Comparison of ENCODE assay signal across 9 cellular contexts in the genomic region with DNA sequence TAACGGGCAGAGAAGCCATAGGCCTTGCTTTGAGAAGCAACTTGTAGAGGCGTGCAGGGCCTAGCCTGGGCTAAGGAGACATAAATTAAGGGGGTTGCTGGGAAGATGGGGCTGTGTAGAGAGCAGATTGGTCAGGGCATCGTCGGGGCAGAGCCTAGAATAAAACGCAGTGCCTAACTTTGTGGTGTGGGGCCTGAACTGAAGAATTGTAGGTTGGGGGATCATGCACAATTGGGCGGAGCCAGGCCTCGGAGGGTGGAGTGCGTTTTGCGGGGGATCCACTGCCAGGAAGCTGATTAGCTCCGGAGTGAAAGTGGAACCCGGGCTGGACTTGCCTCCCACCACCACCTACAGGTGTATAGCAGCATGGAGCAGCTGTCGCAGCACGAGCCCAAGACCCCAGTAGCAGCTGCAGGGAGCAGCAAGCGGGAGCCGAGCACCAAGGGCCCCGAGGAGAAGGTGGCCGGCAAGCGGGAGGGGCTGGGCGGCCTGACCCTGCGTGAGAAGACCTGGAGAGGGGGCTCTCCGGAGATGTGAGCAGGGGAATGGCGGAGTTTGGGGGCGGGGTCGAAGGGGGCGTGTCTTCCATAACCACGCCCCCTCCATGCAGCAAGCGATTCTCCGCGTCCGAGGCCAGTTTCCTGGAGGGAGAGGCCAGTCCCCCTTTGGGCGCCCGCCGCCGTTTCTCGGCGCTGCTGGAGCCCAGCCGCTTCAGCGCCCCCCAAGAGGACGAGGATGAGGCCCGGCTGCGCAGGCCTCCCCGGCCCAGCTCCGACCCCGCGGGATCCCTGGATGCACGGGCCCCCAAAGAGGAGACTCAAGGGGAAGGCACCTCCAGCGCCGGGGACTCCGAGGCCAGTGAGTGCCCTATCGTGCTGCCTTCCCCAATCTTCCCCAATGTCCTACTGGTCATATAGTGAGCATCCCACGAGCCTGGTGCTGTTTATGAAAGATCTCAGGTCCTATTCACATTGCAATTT. TPM values are rescaled to one million over a fixed set of nuclear protein-coding genes. Genes with fewer than 3 reads are reported as not detected.
DNase-seq lines count a peak whose midpoint lies in the region; ATAC-seq, FAIRE-seq and TF ChIP-seq lines count a peak whose summit lies in the region.
"Had no signal": no experiment of that assay in that cellular context is flagged by ENCODE, and none has a peak within 500 bp of the region (broad histone marks: within the 10 kb centered on the region; RNA-seq: fewer than 3 reads in every experiment).

No MANE protein-coding gene starts in this region.

- no peaks in the 10 kb centered on the region for H3K9me3 ChIP-seq in kidney (ENCODE audit: control insufficient read depth in 1 of 2, low read length in 2 of 2)
- H3K9me3 ChIP-seq: HAP-1 had no signal

- H3K4me3 Mint-ChIP-seq in T-helper 2 cell treated with Interferon-gamma antibody and Interleukin-4, amounts not matched to agents 5 μg/mL and 100 μg/mL, for 36 hours: peak overlapping the region; percentile 74

- FAIRE-seq in kidney (lab: Jason Lieb, UNC): no peak
- no peak for FAIRE-seq in RCC 7860 (lab: Jason Lieb, UNC)

- no peaks in the 10 kb centered on the region for H3K36me3 ChIP-seq in brain microvascular endothelial cell (replicated peaks)
- no peaks in the 10 kb centered on the region for H3K36me3 ChIP-seq in kidney (ENCODE audit: control insufficient read depth in 1 of 2, insufficient read depth in 2 of 2, low read length in 2 of 2)

- H3K36me3 Mint-ChIP-seq in T-helper 2 cell treated with Interferon-gamma antibody and Interleukin-4, amounts not matched to agents 5 μg/mL and 100 μg/mL, for 36 hours (ENCODE audit: low read depth): peaks cover 6% of the 10 kb centered on the region

- DNase-seq in AG10803 (ENCODE audit: low read depth) (no peak), brain microvascular endothelial cell (peak; percentile 29), kidney (peak; percentile 81), COR-L47 (lab: John Stamatoyannopoulos, UW) (no peak), RCC 7860 (ENCODE audit: low spot score) (no peak)
- peak; percentile 73 for DNase-seq in T-helper 2 cell treated with Interferon-gamma antibody and Interleukin-4, amounts not matched to agents 5 μg/mL and 100 μg/mL, for 36 hours (ENCODE audit: low spot score)
- peak; percentile 72 for DNase-seq in stimulated activated CD4-positive, alpha-beta T cell treated with anti-CD3 and anti-CD28 coated beads, Interleukin-4, amount 100 ng/mL, for 1 hour

- H3K27ac ChIP-seq in brain microvascular endothelial cell: no peak overlapping the region
- H3K27ac ChIP-seq in kidney (ENCODE audit: low read depth in 2 of 2, low read length in 2 of 2): no peak overlapping the region

- TF ChIP-seq CTCF in AG10803 (conservative IDR thresholded peaks at IDR 0.05; ENCODE audit: low read length) (no peak), brain microvascular endothelial cell (IDR thresholded peaks at IDR 0.05; ENCODE audit: low read depth, low read length, missing control alignments) (no peak), kidney (IDR thresholded peaks at IDR 0.05; ENCODE audit: borderline replicate concordance, extremely low read depth, insufficient read depth) (no peak)

- H3K4me1 ChIP-seq in kidney (ENCODE audit: control insufficient read depth in 1 of 2, insufficient read depth in 1 of 2, low read depth in 1 of 2, low read length in 2 of 2): peaks cover 0 to 4% of the 10 kb centered on the region in 2 donors
- H3K4me1 ChIP-seq: HAP-1 had no signal

- H3K27ac Mint-ChIP-seq in T-helper 2 cell treated with Interferon-gamma antibody and Interleukin-4, amounts not matched to agents 5 μg/mL and 100 μg/mL, for 36 hours: peak overlapping the region; percentile 44

- intact Hi-C loops in kidney (cut with DNase I): no loop called here

- in situ Hi-C loops in brain microvascular endothelial cell (cut with HindIII; ENCODE audit: low pct_ligation_motif_present, low sequenced_read_pairs): no loop called here

- peak; percentile 52 for ATAC-seq in GM21723 (IDR thresholded peaks at IDR 0.05; ENCODE audit: unreplicated experiment)

- H3K27me3 ChIP-seq in brain microvascular endothelial cell (replicated peaks): no peaks in the 10 kb centered on the region

- H3K9me3 Mint-ChIP-seq in T-helper 2 cell treated with Interferon-gamma antibody and Interleukin-4, amounts not matched to agents 5 μg/mL and 100 μg/mL, for 36 hours: peaks cover 5% of the 10 kb centered on the region

- no peaks in the 10 kb centered on the region for H3K27me3 Mint-ChIP-seq in T-helper 2 cell treated with Interferon-gamma antibody and Interleukin-4, amounts not matched to agents 5 μg/mL and 100 μg/mL, for 36 hours (ENCODE audit: low read depth)

- no peak overlapping the region for H3K9ac ChIP-seq in kidney (ENCODE audit: low read length in 2 of 2)

- peak overlapping the region; percentile 36 for H3K4me3 ChIP-seq in AG10803 (ENCODE audit: low read length)
- H3K4me3 ChIP-seq in brain microvascular endothelial cell (ENCODE audit: low read depth, low read length): peak overlapping the region; percentile 46
- H3K4me3 ChIP-seq in kidney (ENCODE audit: low read length in 2 of 2): peak overlapping the region; percentile 48 to 53
- H3K4me3 ChIP-seq: HAP-1 had no signal

- peaks cover 14% of the 10 kb centered on the region for H3K4me1 Mint-ChIP-seq in T-helper 2 cell treated with Interferon-gamma antibody and Interleukin-4, amounts not matched to agents 5 μg/mL and 100 μg/mL, for 36 hours (ENCODE audit: low read depth)

RNA-seq across cellular contexts. Expression of gene DNASE2, which starts 13.8 kb away (rescaled TPM):
- total RNA-seq in kidney: 34.7 TPM
- polyA plus RNA-seq in kidney (ENCODE audit: insufficient read depth, low read depth, low replicate concordance): 50.9 TPM

RNA-seq across cellular contexts. Expression of gene KLF1, which starts 19.6 kb away (rescaled TPM):
- not detected for total RNA-seq in kidney
- polyA plus RNA-seq in kidney (ENCODE audit: insufficient read depth, low read depth, low replicate concordance): not detected

RNA-seq across cellular contexts. Expression of gene GCDH, which starts 23.6 kb away (rescaled TPM):
- 21.9 TPM for total RNA-seq in kidney
- 45.6 TPM for polyA plus RNA-seq in kidney (ENCODE audit: insufficient read depth, low read depth, low replicate concordance)

RNA-seq across cellular contexts. Expression of gene MAST1, which starts 29.1 kb away (rescaled TPM):
- 0.35 TPM for total RNA-seq in kidney
- 0.39 TPM for polyA plus RNA-seq in kidney (ENCODE audit: insufficient read depth, low read depth, low replicate concordance)

RNA-seq across cellular contexts. Expression of gene RTBDN, which starts 33.0 kb away (rescaled TPM):
- not detected for total RNA-seq in kidney
- not detected for polyA plus RNA-seq in kidney (ENCODE audit: insufficient read depth, low read depth, low replicate concordance)

Comparison
In these comparisons a context has a peak if more than half of its experiments do, and no peak if none do; other contexts are left out.
1. DNase-seq: peak in T-helper 2 cell treated with Interferon-gamma antibody and Interleukin-4, amounts not matched to agents 5 μg/mL and 100 μg/mL, for 36 hours (single experiment), brain microvascular endothelial cell (single experiment), kidney (single experiment) and stimulated activated CD4-positive, alpha-beta T cell treated with anti-CD3 and anti-CD28 coated beads, Interleukin-4, amount 100 ng/mL, for 1 hour (single experiment); none in AG10803 (single experiment), COR-L47 (single experiment) and RCC 7860 (single experiment).
2. Peak in every context shown above with its lines, with median percentiles within 50 percentile points of each other: H3K4me3 ChIP-seq.